ENCODE assay signal across 1 cellular context in the genomic region with DNA sequence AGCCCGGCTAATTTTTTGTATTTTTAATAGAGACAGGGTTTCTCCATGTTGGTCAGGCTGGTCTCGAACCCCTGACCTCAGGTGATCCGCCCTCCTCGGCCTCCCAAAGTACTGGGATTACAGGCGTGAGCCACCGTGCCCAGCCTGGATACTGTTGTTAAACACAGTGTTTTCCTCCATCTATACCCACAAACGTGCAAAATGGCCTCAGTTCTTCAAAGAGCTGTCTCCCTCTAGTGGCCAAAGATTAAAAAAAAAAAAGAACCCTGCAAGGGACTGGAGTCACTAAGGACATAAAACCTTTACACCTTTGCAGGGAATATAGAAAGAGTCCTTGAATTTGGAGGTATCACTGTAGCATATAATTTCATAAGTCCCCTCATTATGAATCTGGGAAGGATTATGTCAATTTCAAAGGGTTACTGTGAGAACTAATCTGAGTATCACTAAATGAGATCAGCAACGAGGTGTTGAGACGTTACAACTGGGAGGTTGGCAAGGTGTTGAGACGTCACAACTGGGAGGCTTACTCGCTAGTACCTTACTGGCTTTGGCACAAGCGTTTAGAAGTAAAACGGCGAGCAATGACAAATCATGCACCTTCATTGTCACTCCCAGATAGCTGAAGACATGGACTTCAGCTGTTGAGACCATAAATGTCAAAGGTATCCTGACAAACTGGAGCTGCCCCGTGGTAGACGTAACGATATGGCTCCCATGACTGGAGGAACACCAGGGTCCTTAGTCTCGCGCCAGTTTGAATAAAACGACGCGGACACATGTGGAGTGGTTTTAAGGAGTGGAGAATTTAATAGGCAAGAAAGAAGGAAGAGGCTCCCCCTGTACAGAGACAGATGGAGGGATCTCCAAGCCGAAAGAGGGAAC.
TF ChIP-seq lines count a peak whose summit lies in the region.

No MANE protein-coding gene starts in this region.

TF ChIP-seq in HepG2, 621 proteins besides CTCF, POLR2A, EP300 and RAD21 (continued from another document and continues in another):
- TF ChIP-seq, protein P1, sequence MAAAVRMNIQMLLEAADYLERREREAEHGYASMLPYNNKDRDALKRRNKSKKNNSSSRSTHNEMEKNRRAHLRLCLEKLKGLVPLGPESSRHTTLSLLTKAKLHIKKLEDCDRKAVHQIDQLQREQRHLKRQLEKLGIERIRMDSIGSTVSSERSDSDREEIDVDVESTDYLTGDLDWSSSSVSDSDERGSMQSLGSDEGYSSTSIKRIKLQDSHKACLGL (CRISPR knock-in tag; IDR thresholded peaks at IDR 0.05) = no peak
- TF ChIP-seq HDAC1 (CRISPR knock-in tag; IDR thresholded peaks at IDR 0.05) = no peak
- TF ChIP-seq ZNF101 (CRISPR knock-in tag; IDR thresholded peaks at IDR 0.05; ENCODE audit: borderline replicate concordance, low read depth) = no peak
- TF ChIP-seq, protein P2, sequence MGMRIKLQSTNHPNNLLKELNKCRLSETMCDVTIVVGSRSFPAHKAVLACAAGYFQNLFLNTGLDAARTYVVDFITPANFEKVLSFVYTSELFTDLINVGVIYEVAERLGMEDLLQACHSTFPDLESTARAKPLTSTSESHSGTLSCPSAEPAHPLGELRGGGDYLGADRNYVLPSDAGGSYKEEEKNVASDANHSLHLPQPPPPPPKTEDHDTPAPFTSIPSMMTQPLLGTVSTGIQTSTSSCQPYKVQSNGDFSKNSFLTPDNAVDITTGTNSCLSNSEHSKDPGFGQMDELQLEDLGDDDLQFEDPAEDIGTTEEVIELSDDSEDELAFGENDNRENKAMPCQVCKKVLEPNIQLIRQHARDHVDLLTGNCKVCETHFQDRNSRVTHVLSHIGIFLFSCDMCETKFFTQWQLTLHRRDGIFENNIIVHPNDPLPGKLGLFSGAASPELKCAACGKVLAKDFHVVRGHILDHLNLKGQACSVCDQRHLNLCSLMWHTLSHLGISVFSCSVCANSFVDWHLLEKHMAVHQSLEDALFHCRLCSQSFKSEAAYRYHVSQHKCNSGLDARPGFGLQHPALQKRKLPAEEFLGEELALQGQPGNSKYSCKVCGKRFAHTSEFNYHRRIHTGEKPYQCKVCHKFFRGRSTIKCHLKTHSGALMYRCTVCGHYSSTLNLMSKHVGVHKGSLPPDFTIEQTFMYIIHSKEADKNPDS (CRISPR knock-in tag; IDR thresholded peaks at IDR 0.05) = no peak
- TF ChIP-seq MED8 (CRISPR knock-in tag; IDR thresholded peaks at IDR 0.05; ENCODE audit: insufficient replicate concordance) = no peak
- no peak for TF ChIP-seq KAT8 (CRISPR knock-in tag; IDR thresholded peaks at IDR 0.05)
- TF ChIP-seq, protein P3, sequence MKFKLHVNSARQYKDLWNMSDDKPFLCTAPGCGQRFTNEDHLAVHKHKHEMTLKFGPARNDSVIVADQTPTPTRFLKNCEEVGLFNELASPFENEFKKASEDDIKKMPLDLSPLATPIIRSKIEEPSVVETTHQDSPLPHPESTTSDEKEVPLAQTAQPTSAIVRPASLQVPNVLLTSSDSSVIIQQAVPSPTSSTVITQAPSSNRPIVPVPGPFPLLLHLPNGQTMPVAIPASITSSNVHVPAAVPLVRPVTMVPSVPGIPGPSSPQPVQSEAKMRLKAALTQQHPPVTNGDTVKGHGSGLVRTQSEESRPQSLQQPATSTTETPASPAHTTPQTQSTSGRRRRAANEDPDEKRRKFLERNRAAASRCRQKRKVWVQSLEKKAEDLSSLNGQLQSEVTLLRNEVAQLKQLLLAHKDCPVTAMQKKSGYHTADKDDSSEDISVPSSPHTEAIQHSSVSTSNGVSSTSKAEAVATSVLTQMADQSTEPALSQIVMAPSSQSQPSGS (CRISPR knock-in tag; IDR thresholded peaks at IDR 0.05) = no peak
- TF ChIP-seq CAMTA2 (CRISPR knock-in tag; IDR thresholded peaks at IDR 0.05; ENCODE audit: borderline replicate concordance) = no peak
- peak; percentile 42 for TF ChIP-seq YY1 (IDR thresholded peaks at IDR 0.05; ENCODE audit: insufficient read depth, insufficient replicate concordance, low read depth, low read length)
- no peak for TF ChIP-seq SSRP1 (CRISPR knock-in tag; IDR thresholded peaks at IDR 0.05)
- TF ChIP-seq MATR3 (CRISPR knock-in tag; IDR thresholded peaks at IDR 0.05) = no peak
- TF ChIP-seq, protein P4, sequence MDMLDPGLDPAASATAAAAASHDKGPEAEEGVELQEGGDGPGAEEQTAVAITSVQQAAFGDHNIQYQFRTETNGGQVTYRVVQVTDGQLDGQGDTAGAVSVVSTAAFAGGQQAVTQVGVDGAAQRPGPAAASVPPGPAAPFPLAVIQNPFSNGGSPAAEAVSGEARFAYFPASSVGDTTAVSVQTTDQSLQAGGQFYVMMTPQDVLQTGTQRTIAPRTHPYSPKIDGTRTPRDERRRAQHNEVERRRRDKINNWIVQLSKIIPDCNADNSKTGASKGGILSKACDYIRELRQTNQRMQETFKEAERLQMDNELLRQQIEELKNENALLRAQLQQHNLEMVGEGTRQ (IDR thresholded peaks at IDR 0.05; ENCODE audit: low read depth, low read length) = no peak
- TF ChIP-seq, protein P4 (CRISPR knock-in tag; IDR thresholded peaks at IDR 0.05; ENCODE audit: borderline replicate concordance) = no peak
- TF ChIP-seq, protein P5, sequence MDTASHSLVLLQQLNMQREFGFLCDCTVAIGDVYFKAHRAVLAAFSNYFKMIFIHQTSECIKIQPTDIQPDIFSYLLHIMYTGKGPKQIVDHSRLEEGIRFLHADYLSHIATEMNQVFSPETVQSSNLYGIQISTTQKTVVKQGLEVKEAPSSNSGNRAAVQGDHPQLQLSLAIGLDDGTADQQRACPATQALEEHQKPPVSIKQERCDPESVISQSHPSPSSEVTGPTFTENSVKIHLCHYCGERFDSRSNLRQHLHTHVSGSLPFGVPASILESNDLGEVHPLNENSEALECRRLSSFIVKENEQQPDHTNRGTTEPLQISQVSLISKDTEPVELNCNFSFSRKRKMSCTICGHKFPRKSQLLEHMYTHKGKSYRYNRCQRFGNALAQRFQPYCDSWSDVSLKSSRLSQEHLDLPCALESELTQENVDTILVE (CRISPR knock-in tag; IDR thresholded peaks at IDR 0.05) = no peak
- TF ChIP-seq KLF9 (CRISPR knock-in tag; IDR thresholded peaks at IDR 0.05; ENCODE audit: low read depth) = no peak
- no peak for TF ChIP-seq ARNTL (CRISPR knock-in tag; IDR thresholded peaks at IDR 0.05)
- TF ChIP-seq, protein P6, sequence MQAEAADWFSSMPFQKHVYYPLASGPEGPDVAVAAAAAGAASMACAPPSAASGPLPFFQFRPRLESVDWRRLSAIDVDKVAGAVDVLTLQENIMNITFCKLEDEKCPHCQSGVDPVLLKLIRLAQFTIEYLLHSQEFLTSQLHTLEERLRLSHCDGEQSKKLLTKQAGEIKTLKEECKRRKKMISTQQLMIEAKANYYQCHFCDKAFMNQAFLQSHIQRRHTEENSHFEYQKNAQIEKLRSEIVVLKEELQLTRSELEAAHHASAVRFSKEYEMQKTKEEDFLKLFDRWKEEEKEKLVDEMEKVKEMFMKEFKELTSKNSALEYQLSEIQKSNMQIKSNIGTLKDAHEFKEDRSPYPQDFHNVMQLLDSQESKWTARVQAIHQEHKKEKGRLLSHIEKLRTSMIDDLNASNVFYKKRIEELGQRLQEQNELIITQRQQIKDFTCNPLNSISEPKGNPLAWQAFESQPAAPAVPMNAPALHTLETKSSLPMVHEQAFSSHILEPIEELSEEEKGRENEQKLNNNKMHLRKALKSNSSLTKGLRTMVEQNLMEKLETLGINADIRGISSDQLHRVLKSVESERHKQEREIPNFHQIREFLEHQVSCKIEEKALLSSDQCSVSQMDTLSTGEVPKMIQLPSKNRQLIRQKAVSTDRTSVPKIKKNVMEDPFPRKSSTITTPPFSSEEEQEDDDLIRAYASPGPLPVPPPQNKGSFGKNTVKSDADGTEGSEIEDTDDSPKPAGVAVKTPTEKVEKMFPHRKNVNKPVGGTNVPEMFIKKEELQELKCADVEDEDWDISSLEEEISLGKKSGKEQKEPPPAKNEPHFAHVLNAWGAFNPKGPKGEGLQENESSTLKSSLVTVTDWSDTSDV (CRISPR knock-in tag; IDR thresholded peaks at IDR 0.05) = no peak
- no peak for TF ChIP-seq NFIC (IDR thresholded peaks at IDR 0.05; ENCODE audit: low read length)
- TF ChIP-seq ZFP41 (CRISPR knock-in tag; IDR thresholded peaks at IDR 0.05; ENCODE audit: borderline replicate concordance) = no peak
- TF ChIP-seq ZNF720 (CRISPR knock-in tag; IDR thresholded peaks at IDR 0.05) = no peak
- TF ChIP-seq ZNF343 (CRISPR knock-in tag; IDR thresholded peaks at IDR 0.05) = no peak
- TF ChIP-seq, protein P7, sequence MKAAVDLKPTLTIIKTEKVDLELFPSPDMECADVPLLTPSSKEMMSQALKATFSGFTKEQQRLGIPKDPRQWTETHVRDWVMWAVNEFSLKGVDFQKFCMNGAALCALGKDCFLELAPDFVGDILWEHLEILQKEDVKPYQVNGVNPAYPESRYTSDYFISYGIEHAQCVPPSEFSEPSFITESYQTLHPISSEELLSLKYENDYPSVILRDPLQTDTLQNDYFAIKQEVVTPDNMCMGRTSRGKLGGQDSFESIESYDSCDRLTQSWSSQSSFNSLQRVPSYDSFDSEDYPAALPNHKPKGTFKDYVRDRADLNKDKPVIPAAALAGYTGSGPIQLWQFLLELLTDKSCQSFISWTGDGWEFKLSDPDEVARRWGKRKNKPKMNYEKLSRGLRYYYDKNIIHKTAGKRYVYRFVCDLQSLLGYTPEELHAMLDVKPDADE (CRISPR knock-in tag; IDR thresholded peaks at IDR 0.05) = no peak
- TF ChIP-seq ELF4 (CRISPR knock-in tag; IDR thresholded peaks at IDR 0.05; ENCODE audit: borderline replicate concordance) = no peak
- TF ChIP-seq GATAD2A (CRISPR knock-in tag; IDR thresholded peaks at IDR 0.05) = 0 out of 2 replicates have a peak, but pooled peaks have one; percentile 29
- TF ChIP-seq HOXA3 (CRISPR knock-in tag; IDR thresholded peaks at IDR 0.05) = no peak
- TF ChIP-seq, protein P8, sequence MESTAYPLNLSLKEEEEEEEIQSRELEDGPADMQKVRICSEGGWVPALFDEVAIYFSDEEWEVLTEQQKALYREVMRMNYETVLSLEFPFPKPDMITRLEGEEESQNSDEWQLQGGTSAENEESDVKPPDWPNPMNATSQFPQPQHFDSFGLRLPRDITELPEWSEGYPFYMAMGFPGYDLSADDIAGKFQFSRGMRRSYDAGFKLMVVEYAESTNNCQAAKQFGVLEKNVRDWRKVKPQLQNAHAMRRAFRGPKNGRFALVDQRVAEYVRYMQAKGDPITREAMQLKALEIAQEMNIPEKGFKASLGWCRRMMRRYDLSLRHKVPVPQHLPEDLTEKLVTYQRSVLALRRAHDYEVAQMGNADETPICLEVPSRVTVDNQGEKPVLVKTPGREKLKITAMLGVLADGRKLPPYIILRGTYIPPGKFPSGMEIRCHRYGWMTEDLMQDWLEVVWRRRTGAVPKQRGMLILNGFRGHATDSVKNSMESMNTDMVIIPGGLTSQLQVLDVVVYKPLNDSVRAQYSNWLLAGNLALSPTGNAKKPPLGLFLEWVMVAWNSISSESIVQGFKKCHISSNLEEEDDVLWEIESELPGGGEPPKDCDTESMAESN (CRISPR knock-in tag; conservative IDR thresholded peaks at IDR 0.05) = no peak
- TF ChIP-seq, protein P9, sequence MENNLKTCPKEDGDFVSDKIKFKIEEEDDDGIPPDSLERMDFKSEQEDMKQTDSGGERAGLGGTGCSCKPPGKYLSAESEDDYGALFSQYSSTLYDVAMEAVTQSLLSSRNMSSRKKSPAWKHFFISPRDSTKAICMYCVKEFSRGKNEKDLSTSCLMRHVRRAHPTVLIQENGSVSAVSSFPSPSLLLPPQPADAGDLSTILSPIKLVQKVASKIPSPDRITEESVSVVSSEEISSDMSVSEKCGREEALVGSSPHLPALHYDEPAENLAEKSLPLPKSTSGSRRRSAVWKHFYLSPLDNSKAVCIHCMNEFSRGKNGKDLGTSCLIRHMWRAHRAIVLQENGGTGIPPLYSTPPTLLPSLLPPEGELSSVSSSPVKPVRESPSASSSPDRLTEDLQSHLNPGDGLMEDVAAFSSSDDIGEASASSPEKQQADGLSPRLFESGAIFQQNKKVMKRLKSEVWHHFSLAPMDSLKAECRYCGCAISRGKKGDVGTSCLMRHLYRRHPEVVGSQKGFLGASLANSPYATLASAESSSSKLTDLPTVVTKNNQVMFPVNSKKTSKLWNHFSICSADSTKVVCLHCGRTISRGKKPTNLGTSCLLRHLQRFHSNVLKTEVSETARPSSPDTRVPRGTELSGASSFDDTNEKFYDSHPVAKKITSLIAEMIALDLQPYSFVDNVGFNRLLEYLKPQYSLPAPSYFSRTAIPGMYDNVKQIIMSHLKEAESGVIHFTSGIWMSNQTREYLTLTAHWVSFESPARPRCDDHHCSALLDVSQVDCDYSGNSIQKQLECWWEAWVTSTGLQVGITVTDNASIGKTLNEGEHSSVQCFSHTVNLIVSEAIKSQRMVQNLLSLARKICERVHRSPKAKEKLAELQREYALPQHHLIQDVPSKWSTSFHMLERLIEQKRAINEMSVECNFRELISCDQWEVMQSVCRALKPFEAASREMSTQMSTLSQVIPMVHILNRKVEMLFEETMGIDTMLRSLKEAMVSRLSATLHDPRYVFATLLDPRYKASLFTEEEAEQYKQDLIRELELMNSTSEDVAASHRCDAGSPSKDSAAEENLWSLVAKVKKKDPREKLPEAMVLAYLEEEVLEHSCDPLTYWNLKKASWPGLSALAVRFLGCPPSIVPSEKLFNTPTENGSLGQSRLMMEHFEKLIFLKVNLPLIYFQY (CRISPR knock-in tag; IDR thresholded peaks at IDR 0.05; ENCODE audit: borderline replicate concordance) = no peak
- TF ChIP-seq PHF5A (CRISPR knock-in tag; IDR thresholded peaks at IDR 0.05; ENCODE audit: low read depth, unreplicated experiment) = no peak
- no peak for TF ChIP-seq HMG20A (CRISPR knock-in tag; IDR thresholded peaks at IDR 0.05; ENCODE audit: borderline replicate concordance)
- no peak for TF ChIP-seq GABPB1 (CRISPR knock-in tag; IDR thresholded peaks at IDR 0.05)
- TF ChIP-seq, protein P10, sequence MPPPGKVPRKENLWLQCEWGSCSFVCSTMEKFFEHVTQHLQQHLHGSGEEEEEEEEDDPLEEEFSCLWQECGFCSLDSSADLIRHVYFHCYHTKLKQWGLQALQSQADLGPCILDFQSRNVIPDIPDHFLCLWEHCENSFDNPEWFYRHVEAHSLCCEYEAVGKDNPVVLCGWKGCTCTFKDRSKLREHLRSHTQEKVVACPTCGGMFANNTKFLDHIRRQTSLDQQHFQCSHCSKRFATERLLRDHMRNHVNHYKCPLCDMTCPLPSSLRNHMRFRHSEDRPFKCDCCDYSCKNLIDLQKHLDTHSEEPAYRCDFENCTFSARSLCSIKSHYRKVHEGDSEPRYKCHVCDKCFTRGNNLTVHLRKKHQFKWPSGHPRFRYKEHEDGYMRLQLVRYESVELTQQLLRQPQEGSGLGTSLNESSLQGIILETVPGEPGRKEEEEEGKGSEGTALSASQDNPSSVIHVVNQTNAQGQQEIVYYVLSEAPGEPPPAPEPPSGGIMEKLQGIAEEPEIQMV (CRISPR knock-in tag; IDR thresholded peaks at IDR 0.05; ENCODE audit: low read depth) = no peak
- TF ChIP-seq MAFK (conservative IDR thresholded peaks at IDR 0.05 in 1 of 2, IDR thresholded peaks at IDR 0.05 in 1 of 2; ENCODE audit: low read length in 2 of 2) = no peak
- TF ChIP-seq ZNF446 (CRISPR knock-in tag; IDR thresholded peaks at IDR 0.05) = no peak
- no peak for TF ChIP-seq ZNF3 (CRISPR knock-in tag; IDR thresholded peaks at IDR 0.05)
